ENCODE assay signal across 1 cellular context in genomic region chr15:63114465-63114864, GRCh38.
TF ChIP-seq lines count a peak whose summit lies in the region.

No MANE protein-coding gene starts in this region.

TF ChIP-seq in IMR-90, 13 proteins besides CTCF, POLR2A, EP300 and RAD21:
- TF ChIP-seq MAZ (IDR thresholded peaks at IDR 0.05; ENCODE audit: borderline replicate concordance, low read depth, low read length) (no peak), MAFK (IDR thresholded peaks at IDR 0.05; ENCODE audit: low read depth, low read length) (no peak), RCOR1 (IDR thresholded peaks at IDR 0.05; ENCODE audit: insufficient replicate concordance, low read length) (no peak), CEBPB (IDR thresholded peaks at IDR 0.05; ENCODE audit: low read depth, low read length) (no peak), CHD1 (IDR thresholded peaks at IDR 0.05; ENCODE audit: low read depth, low read length) (no peak), NFE2L2 (IDR thresholded peaks at IDR 0.05; ENCODE audit: low read depth, low read length) (no peak)
- TF ChIP-seq, protein P1, sequence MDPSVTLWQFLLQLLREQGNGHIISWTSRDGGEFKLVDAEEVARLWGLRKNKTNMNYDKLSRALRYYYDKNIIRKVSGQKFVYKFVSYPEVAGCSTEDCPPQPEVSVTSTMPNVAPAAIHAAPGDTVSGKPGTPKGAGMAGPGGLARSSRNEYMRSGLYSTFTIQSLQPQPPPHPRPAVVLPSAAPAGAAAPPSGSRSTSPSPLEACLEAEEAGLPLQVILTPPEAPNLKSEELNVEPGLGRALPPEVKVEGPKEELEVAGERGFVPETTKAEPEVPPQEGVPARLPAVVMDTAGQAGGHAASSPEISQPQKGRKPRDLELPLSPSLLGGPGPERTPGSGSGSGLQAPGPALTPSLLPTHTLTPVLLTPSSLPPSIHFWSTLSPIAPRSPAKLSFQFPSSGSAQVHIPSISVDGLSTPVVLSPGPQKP (IDR thresholded peaks at IDR 0.05; ENCODE audit: borderline replicate concordance, low read depth, low read length) = no peak
- TF ChIP-seq, protein P2, sequence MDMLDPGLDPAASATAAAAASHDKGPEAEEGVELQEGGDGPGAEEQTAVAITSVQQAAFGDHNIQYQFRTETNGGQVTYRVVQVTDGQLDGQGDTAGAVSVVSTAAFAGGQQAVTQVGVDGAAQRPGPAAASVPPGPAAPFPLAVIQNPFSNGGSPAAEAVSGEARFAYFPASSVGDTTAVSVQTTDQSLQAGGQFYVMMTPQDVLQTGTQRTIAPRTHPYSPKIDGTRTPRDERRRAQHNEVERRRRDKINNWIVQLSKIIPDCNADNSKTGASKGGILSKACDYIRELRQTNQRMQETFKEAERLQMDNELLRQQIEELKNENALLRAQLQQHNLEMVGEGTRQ (IDR thresholded peaks at IDR 0.05; ENCODE audit: low read depth, low read length) = no peak
